Comparison of ENCODE assay signal across 10 cellular contexts in the genomic region with DNA sequence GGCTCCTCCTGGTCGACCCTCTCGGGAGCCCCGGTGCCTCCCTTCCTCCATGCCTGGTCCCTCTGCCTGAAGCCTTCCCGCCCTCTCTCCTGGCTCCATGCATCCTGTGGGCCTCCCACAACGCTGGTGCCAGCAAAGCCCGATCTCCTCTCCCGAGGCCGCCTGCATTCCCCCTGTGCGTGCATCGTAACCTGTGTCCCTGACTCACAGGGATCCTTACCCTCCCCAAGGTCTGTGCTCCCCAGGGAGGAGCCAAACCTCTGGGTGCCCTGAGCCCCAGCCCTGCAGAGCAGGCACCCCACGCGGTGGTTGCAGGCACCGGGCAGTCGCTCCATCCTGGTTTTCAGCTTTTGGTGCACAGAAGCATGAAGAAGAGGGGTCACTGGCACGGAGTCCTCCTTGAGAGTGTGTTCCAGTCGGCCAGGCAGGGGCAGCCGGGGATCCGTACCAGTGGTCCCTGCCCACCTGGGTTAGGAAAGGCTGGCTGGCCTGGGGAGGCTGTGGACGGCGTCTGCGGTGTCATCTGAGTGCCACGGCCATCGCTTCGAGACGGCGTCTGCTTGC. TPM values are rescaled to one million over a fixed set of nuclear protein-coding genes. Genes with fewer than 3 reads are reported as not detected.
DNase-seq lines count a peak whose midpoint lies in the region; ATAC-seq, FAIRE-seq and TF ChIP-seq lines count a peak whose summit lies in the region.
"Had no signal": no experiment of that assay in that cellular context is flagged by ENCODE, and none has a peak within 500 bp of the region (broad histone marks: within the 10 kb centered on the region; RNA-seq: fewer than 3 reads in every experiment).

No MANE protein-coding gene starts in this region.

- CTCF ChIA-PET in activated CD4-positive, alpha-beta T cell treated with anti-CD3 and anti-CD28 coated beads for 36 hours (lab: Charles Lee), result interaction anchor here (0.7 to 1.1 kb wide), 2 partner anchors 277 to 404 kb away, joined by 3 to 4 read pairs; no protein-coding TSS in a partner anchor
- CTCF ChIA-PET in HepG2 (lab: Yijun Ruan, JAX; ENCODE audit: low intra/inter-chr PET ratio, low total read pairs), result no interaction called here

- H3K9me3 Mint-ChIP-seq in activated CD4-positive, alpha-beta T cell treated with anti-CD3 and anti-CD28 coated beads for 36 hours (ENCODE audit: low read depth), result no peaks in the 10 kb centered on the region
- H3K9me3 Mint-ChIP-seq in stimulated activated effector memory CD8-positive, alpha-beta T cell treated with anti-CD3 and anti-CD28 coated beads, Interleukin-12 subunit alpha, Interleukin-12 subunit beta, amount 100 ng/mL, for 72 hours, result no peaks in the 10 kb centered on the region
- H3K9me3 Mint-ChIP-seq: stimulated activated naive CD8-positive, alpha-beta T cell treated with anti-CD3 and anti-CD28 coated beads, Interleukin-15, Interleukin-2, amounts not matched to agents 100 ng/mL and 50 ng/mL, for 24 hours had no signal

- no peak for DNase-seq in activated CD4-positive, alpha-beta T cell treated with anti-CD3 and anti-CD28 coated beads for 36 hours
- no peak for DNase-seq in activated CD4-positive, alpha-beta T cell treated with anti-CD3 and anti-CD28 coated beads for 48 hours
- DNase-seq in WERI-Rb-1 (no peak), HepG2 (ENCODE audit: low spot score) (no peak), COLO829 (ENCODE audit: low spot score) (no peak), NCI-H510A treated with DMSO at 0.1 percent for 48 hours (lab: John Stamatoyannopoulos, UW) (no peak)
- DNase-seq in stimulated activated effector memory CD8-positive, alpha-beta T cell treated with anti-CD3 and anti-CD28 coated beads, Interleukin-12 subunit alpha, Interleukin-12 subunit beta, amount 100 ng/mL, for 72 hours (ENCODE audit: low spot score in 2 of 2), result no peak

- no peak overlapping the region for H3K27ac Mint-ChIP-seq in activated CD4-positive, alpha-beta T cell treated with anti-CD3 and anti-CD28 coated beads for 36 hours
- no peak overlapping the region for H3K27ac Mint-ChIP-seq in stimulated activated effector memory CD8-positive, alpha-beta T cell treated with anti-CD3 and anti-CD28 coated beads, Interleukin-12 subunit alpha, Interleukin-12 subunit beta, amount 100 ng/mL, for 72 hours

- peak overlapping the region; percentile 53 for H3K4me2 ChIP-seq in HepG2 (ENCODE audit: low read depth, low read length)

- H3K36me3 Mint-ChIP-seq in activated CD4-positive, alpha-beta T cell treated with anti-CD3 and anti-CD28 coated beads for 36 hours (ENCODE audit: low read depth), result no peaks in the 10 kb centered on the region
- H3K36me3 Mint-ChIP-seq in stimulated activated effector memory CD8-positive, alpha-beta T cell treated with anti-CD3 and anti-CD28 coated beads, Interleukin-12 subunit alpha, Interleukin-12 subunit beta, amount 100 ng/mL, for 72 hours, result peaks cover 6% of the 10 kb centered on the region

- TF ChIP-seq RAD21 in HepG2 (CRISPR knock-in tag; IDR thresholded peaks at IDR 0.05), result no peak

- H3K4me3 ChIP-seq in WERI-Rb-1 (ENCODE audit: low read depth, low read length) (no peak overlapping the region; the same call in 1 of the 2 replicates), HepG2 (replicated peaks in 1 of 3; ENCODE audit: insufficient read depth in 1 of 3, low read depth in 2 of 3, low read length in 3 of 3) (peak overlapping the region in 1 of 3 experiments; percentile 27; a peak in 1 of 6 replicates)

- peaks cover 4% of the 10 kb centered on the region for H3K4me1 Mint-ChIP-seq in activated CD4-positive, alpha-beta T cell treated with anti-CD3 and anti-CD28 coated beads for 36 hours
- H3K4me1 Mint-ChIP-seq in stimulated activated effector memory CD8-positive, alpha-beta T cell treated with anti-CD3 and anti-CD28 coated beads, Interleukin-12 subunit alpha, Interleukin-12 subunit beta, amount 100 ng/mL, for 72 hours, result peaks cover 54% of the 10 kb centered on the region

- WGBS in HepG2 (ENCODE audit: low lambda C conversion rate), result 78% methylated on average over 23 of the region's 26 CpGs

- POLR2A ChIA-PET in activated CD4-positive, alpha-beta T cell treated with anti-CD3 and anti-CD28 coated beads for 36 hours (lab: Charles Lee), result no interaction called here
- POLR2A ChIA-PET in HepG2 (lab: Yijun Ruan, JAX), result interaction anchor here (0.6 to 2.2 kb wide), 3 partner anchors 14 to 703 kb away, joined by 5 to 8 read pairs (median 6); a partner anchor contains a TSS

- H3K79me2 ChIP-seq in HepG2 (ENCODE audit: insufficient read depth, low read length), result no peaks in the 10 kb centered on the region

- no TSS peak for BruUV-seq in HepG2 (replicated peaks; lab: Mats Ljungman, UMichigan)

- H3K27ac ChIP-seq in WERI-Rb-1 (peak overlapping the region; percentile 29; the same call in 1 of the 2 replicates), HepG2 (ENCODE audit: extremely low read length, insufficient read depth, low read length) (no peak overlapping the region)
- H3K27ac ChIP-seq: 22Rv1 had no signal

- TF ChIP-seq POLR2A in HepG2 (IDR thresholded peaks at IDR 0.05; ENCODE audit: insufficient read depth in 1 of 2, low read depth in 2 of 2, low read length in 2 of 2), result 0 out of 4 replicates have a peak, but pooled peaks of 1 of the 2 experiments have one; percentile 7

- peaks cover 63% of the 10 kb centered on the region for H3K4me1 ChIP-seq in HepG2 (ENCODE audit: insufficient read depth, low read length)

- intact Hi-C loops in activated CD4-positive, alpha-beta T cell treated with anti-CD3 and anti-CD28 coated beads for 36 hours (cut with DNase I, micrococcal nuclease), result loop anchor here in 1 of 2 experiments (1.0 kb wide), 3 partner anchors 13 to 264 kb away; a partner anchor contains a TSS
- intact Hi-C loops in HepG2 (cut with micrococcal nuclease; ENCODE audit: unreplicated experiment), result no loop called here

- no peak for TF ChIP-seq EP300 in HepG2 (IDR thresholded peaks at IDR 0.05; ENCODE audit: low read depth in 2 of 2, low read length in 2 of 2)
- no peak for TF ChIP-seq EP300 in HepG2 (CRISPR knock-in tag; IDR thresholded peaks at IDR 0.05; ENCODE audit: borderline replicate concordance)

- H3K36me3 ChIP-seq in WERI-Rb-1 (no peaks in the 10 kb centered on the region), HepG2 (replicated peaks in 1 of 2; ENCODE audit: control insufficient read depth in 1 of 2, insufficient read depth in 2 of 2, low read length in 2 of 2) (no peaks in the 10 kb centered on the region)

- H3K9me3 ChIP-seq in WERI-Rb-1 (ENCODE audit: severe bottlenecking) (no peaks in the 10 kb centered on the region), HepG2 (ENCODE audit: low read length) (no peaks in the 10 kb centered on the region)

- H3K27me3 ChIP-seq in WERI-Rb-1 (ENCODE audit: insufficient read depth, low read depth, severe bottlenecking) (no peaks in the 10 kb centered on the region), HepG2 (ENCODE audit: control insufficient read depth in 1 of 2, insufficient read depth in 2 of 2, low read length in 2 of 2) (no peaks in the 10 kb centered on the region)

- no peak overlapping the region; the same call in 1 of the 2 replicates for H3K9ac ChIP-seq in HepG2 (ENCODE audit: insufficient read depth, low read depth, low read length)

- ATAC-seq in activated CD4-positive, alpha-beta T cell treated with anti-CD3 and anti-CD28 coated beads for 36 hours, result peak; percentile 45
- peak; percentile 8; the same call in 2 of the 3 replicates for ATAC-seq in HepG2
- ATAC-seq in stimulated activated effector memory CD8-positive, alpha-beta T cell treated with anti-CD3 and anti-CD28 coated beads, Interleukin-12 subunit alpha, Interleukin-12 subunit beta, amount 100 ng/mL, for 72 hours, result no peak
- ATAC-seq in GM18511 (IDR thresholded peaks at IDR 0.05; ENCODE audit: unreplicated experiment), result no peak

- in situ Hi-C loops in HepG2 (cut with HindIII; ENCODE audit: extremely low pct_ligation_motif_present, low pct_unique_long_range_greater_than_20kb), result no loop called here

- no peak overlapping the region for H3K4me3 Mint-ChIP-seq in activated CD4-positive, alpha-beta T cell treated with anti-CD3 and anti-CD28 coated beads for 36 hours
- H3K4me3 Mint-ChIP-seq in stimulated activated effector memory CD8-positive, alpha-beta T cell treated with anti-CD3 and anti-CD28 coated beads, Interleukin-12 subunit alpha, Interleukin-12 subunit beta, amount 100 ng/mL, for 72 hours, result peak overlapping the region; percentile 60

- no peak overlapping the region for H2AFZ ChIP-seq in HepG2 (ENCODE audit: low read length)

- TF ChIP-seq CTCF in WERI-Rb-1 (IDR thresholded peaks at IDR 0.05; ENCODE audit: low read depth, low read length), result no peak
- TF ChIP-seq CTCF in HepG2 (CRISPR knock-in tag; IDR thresholded peaks at IDR 0.05), result no peak

- H3K27me3 Mint-ChIP-seq in activated CD4-positive, alpha-beta T cell treated with anti-CD3 and anti-CD28 coated beads for 36 hours, result no peaks in the 10 kb centered on the region
- H3K27me3 Mint-ChIP-seq: stimulated activated naive CD8-positive, alpha-beta T cell treated with anti-CD3 and anti-CD28 coated beads, Interleukin-15, Interleukin-2, amounts not matched to agents 100 ng/mL and 50 ng/mL, for 24 hours had no signal

- no peaks in the 10 kb centered on the region for H4K20me1 ChIP-seq in HepG2 (ENCODE audit: insufficient read depth, low read length)

- no peak for FAIRE-seq in HepG2 (lab: Jason Lieb, UNC)

RNA-seq across cellular contexts. Expression of a gene that starts 1.8 kb away (rescaled TPM):
- not detected for total RNA-seq in activated CD4-positive, alpha-beta T cell treated with anti-CD3 and anti-CD28 coated beads for 36 hours
- 0.76 and 2.2 TPM in 2 replicates for total RNA-seq in HepG2 (2016; rRNA removed; fragmentation: Illumina TruSeq; extraction: Trizol)
- 0.30 TPM in 1 of 2 replicates, not detected in the other for total RNA-seq in HepG2 (2016; cell fraction: cytosol; rRNA removed; fragmentation: Illumina TruSeq; extraction: Trizol; ENCODE audit: low read depth)
- 0.54 and 2.3 TPM in 2 replicates for total RNA-seq in HepG2 (2016; cell fraction: insoluble cytoplasmic fraction; rRNA removed; fragmentation: Illumina TruSeq; extraction: Trizol)
- 0.28 and 0.41 TPM in 2 replicates for total RNA-seq in HepG2 (2016; cell fraction: membrane; rRNA removed; fragmentation: Illumina TruSeq; extraction: Trizol)
- total RNA-seq in HepG2 (2016; cell fraction: nucleus; rRNA removed; fragmentation: Illumina TruSeq; extraction: Trizol), result 3.2 and 3.4 TPM in 2 replicates
- 1.1 and 2.2 TPM in 2 replicates for polyA plus RNA-seq in HepG2 (2011; rRNA removed)
- polyA plus RNA-seq in HepG2 (2011; cell fraction: cytosol; rRNA removed), result 1.2 and 1.3 TPM in 2 replicates
- polyA plus RNA-seq in HepG2 (2011; cell fraction: nucleus; rRNA removed), result 5.5 and 5.6 TPM in 2 replicates
- polyA plus RNA-seq in HepG2 (2012), result 1.7 and 2.5 TPM in 2 replicates
- polyA plus RNA-seq in HepG2 (2016; cell fraction: cytosol; fragmentation: Illumina TruSeq; extraction: Trizol; ENCODE audit: low read depth), result 0.20 and 0.24 TPM in 2 replicates
- polyA plus RNA-seq in HepG2 (2016; cell fraction: insoluble cytoplasmic fraction; fragmentation: Illumina TruSeq; extraction: Trizol; ENCODE audit: low read depth), result 0.19 and 0.36 TPM in 2 replicates
- 0.15 and 0.29 TPM in 2 replicates for polyA plus RNA-seq in HepG2 (2016; cell fraction: membrane; fragmentation: Illumina TruSeq; extraction: Trizol; ENCODE audit: low read depth)
- 1.4 and 2.3 TPM in 2 replicates for polyA plus RNA-seq in HepG2 (2016; cell fraction: nucleus; fragmentation: Illumina TruSeq; extraction: Trizol; ENCODE audit: insufficient read depth, low read depth)
- 6.6 TPM in 1 of 2 replicates, not detected in the other for polyA minus RNA-seq in HepG2 (2011; rRNA and poly(A)+ RNA removed; ENCODE audit: low replicate concordance)
- polyA minus RNA-seq in HepG2 (2011; cell fraction: cytosol; rRNA and poly(A)+ RNA removed), result 0.79 and 1.1 TPM in 2 replicates
- 10.6 and 12.7 TPM in 2 replicates for polyA minus RNA-seq in HepG2 (2011; cell fraction: nucleus; rRNA and poly(A)+ RNA removed)

RNA-seq across cellular contexts. Expression of a gene that starts 49.0 kb away (rescaled TPM):
- 1 to 10 TPM; 4.2 to 4.3 TPM for total RNA-seq in activated CD4-positive, alpha-beta T cell treated with anti-CD3 and anti-CD28 coated beads for 36 hours
- 13.0 and 14.5 TPM in 2 replicates for total RNA-seq in HepG2 (2016; rRNA removed; fragmentation: Illumina TruSeq; extraction: Trizol)
- total RNA-seq in HepG2 (2016; cell fraction: cytosol; rRNA removed; fragmentation: Illumina TruSeq; extraction: Trizol; ENCODE audit: low read depth), result 6.8 and 7.5 TPM in 2 replicates
- 11.8 and 15.7 TPM in 2 replicates for total RNA-seq in HepG2 (2016; cell fraction: insoluble cytoplasmic fraction; rRNA removed; fragmentation: Illumina TruSeq; extraction: Trizol)
- 9.1 and 10.9 TPM in 2 replicates for total RNA-seq in HepG2 (2016; cell fraction: membrane; rRNA removed; fragmentation: Illumina TruSeq; extraction: Trizol)
- 11.8 and 14.3 TPM in 2 replicates for total RNA-seq in HepG2 (2016; cell fraction: nucleus; rRNA removed; fragmentation: Illumina TruSeq; extraction: Trizol)
- polyA plus RNA-seq in HepG2 (2011; rRNA removed), result 31.1 and 40.2 TPM in 2 replicates
- 25.9 and 34.2 TPM in 2 replicates for polyA plus RNA-seq in HepG2 (2011; cell fraction: cytosol; rRNA removed)
- polyA plus RNA-seq in HepG2 (2011; cell fraction: nucleus; rRNA removed), result 90.7 and 95.7 TPM in 2 replicates
- 41.2 and 46.2 TPM in 2 replicates for polyA plus RNA-seq in HepG2 (2012)
- 4.2 and 5.6 TPM in 2 replicates for polyA plus RNA-seq in HepG2 (2016; cell fraction: cytosol; fragmentation: Illumina TruSeq; extraction: Trizol; ENCODE audit: low read depth)
- 9.1 and 12.0 TPM in 2 replicates for polyA plus RNA-seq in HepG2 (2016; cell fraction: insoluble cytoplasmic fraction; fragmentation: Illumina TruSeq; extraction: Trizol; ENCODE audit: low read depth)
- polyA plus RNA-seq in HepG2 (2016; cell fraction: membrane; fragmentation: Illumina TruSeq; extraction: Trizol; ENCODE audit: low read depth), result 3.9 and 6.0 TPM in 2 replicates
- polyA plus RNA-seq in HepG2 (2016; cell fraction: nucleus; fragmentation: Illumina TruSeq; extraction: Trizol; ENCODE audit: insufficient read depth, low read depth), result 18.6 and 21.1 TPM in 2 replicates
- 42.9 and 69.2 TPM in 2 replicates for polyA minus RNA-seq in HepG2 (2011; rRNA and poly(A)+ RNA removed; ENCODE audit: low replicate concordance)
- 31.2 and 31.6 TPM in 2 replicates for polyA minus RNA-seq in HepG2 (2011; cell fraction: cytosol; rRNA and poly(A)+ RNA removed)
- 17.8 and 22.4 TPM in 2 replicates for polyA minus RNA-seq in HepG2 (2011; cell fraction: nucleus; rRNA and poly(A)+ RNA removed)

Comparison
In these comparisons a context has a peak if more than half of its experiments do, and no peak if none do; other contexts are left out.
1. ATAC-seq: peak in activated CD4-positive, alpha-beta T cell treated with anti-CD3 and anti-CD28 coated beads for 36 hours (single experiment) and HepG2 (single experiment); none in stimulated activated effector memory CD8-positive, alpha-beta T cell treated with anti-CD3 and anti-CD28 coated beads, Interleukin-12 subunit alpha, Interleukin-12 subunit beta, amount 100 ng/mL, for 72 hours (single experiment) and GM18511 (single experiment).